ENCODE assay signal across 8 cellular contexts in genomic region chr18:35240664-35241522, GRCh38. TPM values are rescaled to one million over a fixed set of nuclear protein-coding genes. Genes with fewer than 3 reads are reported as not detected.
A peak's percentile ranks its signal among the peaks of the same experiment; 100 is the strongest.
DNase-seq lines count a peak whose midpoint lies in the region; ATAC-seq and TF ChIP-seq lines count a peak whose summit lies in the region.

Gene ZNF397 (plus strand): TSS chr18:35241034. CDS start chr18:35242471, 1,437 bp downstream.

- no peaks in the 10 kb centered on the region for H3K27me3 Mint-ChIP-seq in activated T-cell treated with anti-CD3 and anti-CD28 coated beads, Interleukin-2, amount 50 U/mL, for 72 hours (ENCODE audit: low read depth)

- H3K27ac Mint-ChIP-seq in activated T-cell treated with anti-CD3 and anti-CD28 coated beads, Interleukin-2, amount 50 U/mL, for 72 hours, result peak within 1 kb of the TSS; percentile 98

- POLR2A ChIA-PET in Panc1 (lab: Charles Lee), result interaction anchor here (0.6 to 0.7 kb wide), 3 partner anchors 8 to 397 kb away, joined by 3 to 11 read pairs (median 7); no protein-coding TSS in a partner anchor

- H3K4me1 Mint-ChIP-seq in activated T-cell treated with anti-CD3 and anti-CD28 coated beads, Interleukin-2, amount 50 U/mL, for 72 hours (ENCODE audit: low read depth), result peaks cover 22% of the 10 kb centered on the region

- CTCF ChIA-PET in Panc1 (lab: Charles Lee), result interaction anchor here (0.7 kb wide), 1 partner anchor 232 kb away, joined by 7 read pairs; no protein-coding TSS in a partner anchor

- TF ChIP-seq CTCF in Panc1 (IDR thresholded peaks at IDR 0.05) (no peak), esophagus squamous epithelium (IDR thresholded peaks at IDR 0.05) (peak in 1 of 6 experiments; percentile 10)

- H3K4me3 ChIP-seq in Panc1 (ENCODE audit: low read depth in 2 of 2, low read length in 2 of 2) (peak within 1 kb of the TSS; percentile 52 to 78), esophagus squamous epithelium (peak within 1 kb of the TSS; percentile 70 to 92 (median 82))

- WGBS in esophagus squamous epithelium, 2 donors, result 0% methylated on average over 19 to 39 of the region's 62 CpGs

- DNase-seq in DMS53 (lab: John Stamatoyannopoulos, UW) (peak; percentile 99), KG1 (lab: John Stamatoyannopoulos, UW) (peak; percentile 86), Panc1 (ENCODE audit: low read depth, low spot score) (peak; percentile 57), esophagus squamous epithelium (lab: John Stamatoyannopoulos, UW) (peak; percentile 81), myocyte (ENCODE audit: low read depth) (peak; percentile 98)
- DNase-seq in activated T-cell treated with anti-CD3 and anti-CD28 coated beads, Interleukin-2, amount 50 U/mL, for 72 hours, result peak; percentile 97 to 98
- DNase-seq in stimulated activated CD8-positive, alpha-beta memory T cell treated with anti-CD3 and anti-CD28 coated beads, Interleukin-7, amount 100 ng/mL, for 48 hours (ENCODE audit: extremely low read depth in 1 of 2, low read depth in 1 of 2), result peak; percentile 90 to 96

- TF ChIP-seq POLR2A in esophagus squamous epithelium (IDR thresholded peaks at IDR 0.05), result peak in 3 of 4 donors; percentile 80 to 95 (median 92)

- H3K9me3 Mint-ChIP-seq in activated T-cell treated with anti-CD3 and anti-CD28 coated beads, Interleukin-2, amount 50 U/mL, for 72 hours, result peaks cover 11 to 20% of the 10 kb centered on the region in 2 donors

- H3K9me3 ChIP-seq in Panc1 (ENCODE audit: control insufficient read depth, insufficient read depth, low read depth, low read length) (peaks cover 40% of the 10 kb centered on the region), esophagus squamous epithelium (peaks cover 0 to 9% (median 0%) of the 10 kb centered on the region in 3 donors)

- H3K27me3 ChIP-seq in Panc1 (ENCODE audit: control insufficient read depth, insufficient read depth, low read length), result no peaks in the 10 kb centered on the region
- no peaks in the 10 kb centered on the region for H3K27me3 ChIP-seq in esophagus squamous epithelium

- H3K27ac ChIP-seq in Panc1 (ENCODE audit: low read length) (peak within 1 kb of the TSS; percentile 93), esophagus squamous epithelium (peak within 1 kb of the TSS; percentile 91 to 99 (median 96))

- H3K36me3 ChIP-seq in Panc1 (ENCODE audit: control insufficient read depth, insufficient read depth, low read length), result peaks cover 7% of the 10 kb centered on the region; the same call in 1 of the 2 replicates
- peaks cover 0 to 36% (median 23%) of the 10 kb centered on the region in 3 donors for H3K36me3 ChIP-seq in esophagus squamous epithelium

- peaks cover 32 to 36% of the 10 kb centered on the region in 2 donors for H3K36me3 Mint-ChIP-seq in activated T-cell treated with anti-CD3 and anti-CD28 coated beads, Interleukin-2, amount 50 U/mL, for 72 hours (ENCODE audit: insufficient read depth in 2 of 2)

- intact Hi-C loops in Panc1 (cut with micrococcal nuclease; ENCODE audit: unreplicated experiment), result loop anchor here (10.0 kb wide), 1 partner anchor 64 kb away; no protein-coding TSS in a partner anchor
- intact Hi-C loops in esophagus squamous epithelium (cut with DNase I), result loop anchor here (5.0 kb wide), 1 partner anchor 51 kb away; the partner anchor contains the start of gene ZSCAN30

- H3K4me1 ChIP-seq in Panc1 (ENCODE audit: control insufficient read depth, insufficient read depth, low read length), result peaks cover 3% of the 10 kb centered on the region; the same call in 1 of the 2 replicates
- peaks cover 0 to 19% (median 9%) of the 10 kb centered on the region in 3 donors for H3K4me1 ChIP-seq in esophagus squamous epithelium

- ATAC-seq in GM21723 (IDR thresholded peaks at IDR 0.05; ENCODE audit: unreplicated experiment), result peak; percentile 99
- ATAC-seq in Panc1, result peak; percentile 100
- peak; percentile 99 for ATAC-seq in activated T-cell treated with anti-CD3 and anti-CD28 coated beads, Interleukin-2, amount 50 U/mL, for 72 hours (replicated peaks in 1 of 2)

- in situ Hi-C loops in Panc1 (cut with HindIII; ENCODE audit: low pct_unique_long_range_greater_than_20kb, low sequenced_read_pairs), result no loop called here

- peak within 1 kb of the TSS; percentile 92 to 97 for H3K4me3 Mint-ChIP-seq in activated T-cell treated with anti-CD3 and anti-CD28 coated beads, Interleukin-2, amount 50 U/mL, for 72 hours

- TSS peak; percentile 81 for BruUV-seq in Panc1 (replicated peaks; lab: Mats Ljungman, UMichigan)

RNA-seq across cellular contexts. Expression of gene ZNF397, which starts in this region (rescaled TPM):
- total RNA-seq in Panc1 (2021; ENCODE audit: unreplicated experiment) (9.8 TPM), esophagus squamous epithelium (10 to 100 TPM; 10.4 to 24.2 (median 15.5) TPM), myocyte (13.9 and 16.5 TPM in 2 replicates)
- polyA plus RNA-seq in Panc1 (2012; ENCODE audit: insufficient read length), result 6.2 TPM
- 10 to 100 TPM; 18.6 to 22.4 TPM for total RNA-seq in activated T-cell treated with anti-CD3 and anti-CD28 coated beads, Interleukin-2, amount 50 U/mL, for 72 hours
- 10.5 TPM for polyA plus RNA-seq in myocyte (2012)

Comparison
In these comparisons a context has a peak if more than half of its experiments do, and no peak if none do; other contexts are left out.
1. Peak in every context shown above with its lines: DNase-seq, ATAC-seq, H3K4me3 ChIP-seq and H3K27ac ChIP-seq.